In genomic region chr7:32447218-32447617, GRCh38 we compare ENCODE assay signal across 21 cellular contexts.
"Had no signal": no experiment of that assay in that cellular context is flagged by ENCODE, and none has a peak within 500 bp of the region (broad histone marks: within the 10 kb centered on the region; RNA-seq: fewer than 3 reads in every experiment).

No MANE protein-coding gene starts in this region.

- H3K4me1 ChIP-seq: neural progenitor cell, parathyroid adenoma, prostate gland, right atrium auricular region, sigmoid colon, testis, tibial artery had no signal

- H3K9me3 ChIP-seq: prostate gland, right atrium auricular region, sigmoid colon, testis had no signal

- H3K27me3 ChIP-seq: neural progenitor cell, right atrium auricular region, sigmoid colon, testis, tibial artery had no signal

- H3K4me2 ChIP-seq: neural progenitor cell had no signal

- H3K79me2 ChIP-seq: parathyroid adenoma had no signal

- H3K36me3 ChIP-seq: neural progenitor cell, prostate gland, right atrium auricular region, sigmoid colon, tibial artery had no signal

- H3K4me3 ChIP-seq: lung, neural progenitor cell, prostate gland, right atrium auricular region, sigmoid colon, testis, tibial artery had no signal

- H3K27ac ChIP-seq: neural progenitor cell, parathyroid adenoma, prostate gland, right atrium auricular region, sigmoid colon, testis, tibial artery had no signal

- DNase-seq: cerebellar nuclear complex; cortex of kidney; effector memory CD8-positive, alpha-beta T cell; head of caudate nucleus; immature natural killer cell; midbrain; naive thymus-derived CD4-positive, alpha-beta T cell; sigmoid colon; stimulated activated CD4-positive, alpha-beta T cell treated with anti-CD3 and anti-CD28 coated beads, Interleukin-2, amount 100 ng/mL, for 24 hours; stimulated activated CD4-positive, alpha-beta T cell treated with anti-CD3 and anti-CD28 coated beads, Interleukin-4, amount 100 ng/mL, for 24 hours; stimulated activated naive CD8-positive, alpha-beta T cell treated with anti-CD3 and anti-CD28 coated beads, Interleukin-15, Interleukin-2, amounts not matched to agents 100 U/mL and 50 U/mL, for 24 hours; substantia nigra; testis; tibial artery had no signal

- FAIRE-seq: frontal cortex, keratinocyte had no signal

- H2AFZ ChIP-seq: neural progenitor cell, parathyroid adenoma had no signal

- H3K9ac ChIP-seq: neural progenitor cell, parathyroid adenoma had no signal
